29 cellular contexts compared by ENCODE assay signal in genomic region chr9:31950756-31951155, GRCh38.
"Had no signal": no experiment of that assay in that cellular context is flagged by ENCODE, and none has a peak within 500 bp of the region (broad histone marks: within the 10 kb centered on the region; RNA-seq: fewer than 3 reads in every experiment).

No MANE protein-coding gene starts in this region.

- ATAC-seq: natural killer cell; psoas muscle; right cardiac atrium; right lobe of liver; stimulated activated effector memory CD8-positive, alpha-beta T cell treated with anti-CD3 and anti-CD28 coated beads, Interleukin-12 subunit alpha, Interleukin-12 subunit beta, amount 100 ng/mL, for 72 hours; stimulated activated naive CD8-positive, alpha-beta T cell treated with anti-CD3 and anti-CD28 coated beads, Interleukin-15, amount 100 ng/mL, for 72 hours; stimulated activated naive CD8-positive, alpha-beta T cell treated with anti-CD3 and anti-CD28 coated beads, Interleukin-15, Interleukin-2, amounts not matched to agents 100 U/mL and 50 U/mL, for 24 hours; upper lobe of right lung had no signal

- H3K27ac ChIP-seq: neural progenitor cell, ovary, parathyroid adenoma, psoas muscle, right lobe of liver, sigmoid colon, suprapubic skin, testis, tibial artery, transverse colon, upper lobe of right lung, uterus had no signal

- DNase-seq: natural killer cell; occipital lobe; ovary; posterior cingulate gyrus; psoas muscle; right cardiac atrium; right lobe of liver; sigmoid colon; small intestine; stimulated activated CD4-positive, alpha-beta T cell treated with anti-CD3 and anti-CD28 coated beads, Interleukin-15, amount 100 ng/mL, for 24 hours; stimulated activated CD4-positive, alpha-beta T cell treated with anti-CD3 and anti-CD28 coated beads, Interleukin-2, amount 100 ng/mL, for 24 hours; stimulated activated CD4-positive, alpha-beta T cell treated with anti-CD3 and anti-CD28 coated beads, Interleukin-2, amount 100 ng/mL, for 48 hours; stimulated activated CD4-positive, alpha-beta T cell treated with anti-CD3 and anti-CD28 coated beads, Interleukin-4, amount 100 ng/mL, for 24 hours; stimulated activated naive CD4-positive, alpha-beta T cell; stimulated activated naive CD8-positive, alpha-beta T cell treated with anti-CD3 and anti-CD28 coated beads, Interleukin-15, amount 100 ng/mL, for 72 hours; stimulated activated naive CD8-positive, alpha-beta T cell treated with anti-CD3 and anti-CD28 coated beads, Interleukin-15, Interleukin-2, amounts not matched to agents 100 U/mL and 50 U/mL, for 24 hours; substantia nigra; testis; tibial artery; transverse colon; upper lobe of right lung; uterus had no signal

- H3K36me3 Mint-ChIP-seq: neural progenitor cell; stimulated activated effector memory CD8-positive, alpha-beta T cell treated with anti-CD3 and anti-CD28 coated beads, Interleukin-12 subunit alpha, Interleukin-12 subunit beta, amount 100 ng/mL, for 72 hours; type B pancreatic cell had no signal

- H3K27me3 Mint-ChIP-seq: progenitor cell of endocrine pancreas; stimulated activated naive CD8-positive, alpha-beta T cell treated with anti-CD3 and anti-CD28 coated beads, Interleukin-15, amount 100 ng/mL, for 72 hours; type B pancreatic cell had no signal

- H3K4me1 Mint-ChIP-seq: natural killer cell; nephron; neural progenitor cell; stimulated activated effector memory CD8-positive, alpha-beta T cell treated with anti-CD3 and anti-CD28 coated beads, Interleukin-12 subunit alpha, Interleukin-12 subunit beta, amount 100 ng/mL, for 72 hours; stimulated activated naive CD8-positive, alpha-beta T cell treated with anti-CD3 and anti-CD28 coated beads, Interleukin-15, amount 100 ng/mL, for 72 hours had no signal

- H3K36me3 ChIP-seq: neural progenitor cell, ovary, right lobe of liver, sigmoid colon, suprapubic skin, tibial artery, transverse colon, upper lobe of right lung, uterus had no signal

- H3K79me2 ChIP-seq: parathyroid adenoma had no signal

- H3K27me3 ChIP-seq: neural progenitor cell, ovary, right lobe of liver, sigmoid colon, suprapubic skin, testis, tibial artery, transverse colon, upper lobe of right lung, uterus had no signal

- H3K4me3 ChIP-seq: neural progenitor cell, ovary, psoas muscle, right lobe of liver, sigmoid colon, suprapubic skin, testis, tibial artery, transverse colon, upper lobe of right lung, uterus had no signal

- H3K9ac ChIP-seq: neural progenitor cell, parathyroid adenoma had no signal

- H3K4me1 ChIP-seq: neural progenitor cell, parathyroid adenoma, psoas muscle, right lobe of liver, sigmoid colon, suprapubic skin, testis, tibial artery, transverse colon, upper lobe of right lung, uterus had no signal

- H3K27ac Mint-ChIP-seq: natural killer cell; nephron; neural progenitor cell; progenitor cell of endocrine pancreas; stimulated activated effector memory CD8-positive, alpha-beta T cell treated with anti-CD3 and anti-CD28 coated beads, Interleukin-12 subunit alpha, Interleukin-12 subunit beta, amount 100 ng/mL, for 72 hours; stimulated activated naive CD8-positive, alpha-beta T cell treated with anti-CD3 and anti-CD28 coated beads, Interleukin-15, amount 100 ng/mL, for 72 hours; type B pancreatic cell had no signal

- H3K4me3 Mint-ChIP-seq: natural killer cell; nephron; neural progenitor cell; stimulated activated effector memory CD8-positive, alpha-beta T cell treated with anti-CD3 and anti-CD28 coated beads, Interleukin-12 subunit alpha, Interleukin-12 subunit beta, amount 100 ng/mL, for 72 hours; stimulated activated naive CD8-positive, alpha-beta T cell treated with anti-CD3 and anti-CD28 coated beads, Interleukin-15, amount 100 ng/mL, for 72 hours; type B pancreatic cell had no signal

- H3K9me3 Mint-ChIP-seq: stimulated activated effector memory CD8-positive, alpha-beta T cell treated with anti-CD3 and anti-CD28 coated beads, Interleukin-12 subunit alpha, Interleukin-12 subunit beta, amount 100 ng/mL, for 72 hours; type B pancreatic cell had no signal

- H2AFZ ChIP-seq: neural progenitor cell, parathyroid adenoma had no signal

- H3K9me3 ChIP-seq: ovary, right lobe of liver, suprapubic skin, testis, uterus had no signal

- H3K4me2 ChIP-seq: neural progenitor cell had no signal
